In genomic region chr14:21066882-21067502, GRCh38 we compare ENCODE assay signal across 13 cellular contexts. TPM values are rescaled to one million over a fixed set of nuclear protein-coding genes. Genes with fewer than 3 reads are reported as not detected.
DNase-seq lines count a peak whose midpoint lies in the region; TF ChIP-seq lines count a peak whose summit lies in the region.
"Had no signal": no experiment of that assay in that cellular context is flagged by ENCODE, and none has a peak within 500 bp of the region (broad histone marks: within the 10 kb centered on the region; RNA-seq: fewer than 3 reads in every experiment).

No MANE protein-coding gene starts in this region.

- peaks cover under 1% of the 10 kb centered on the region for H3K79me2 ChIP-seq in parathyroid adenoma

- H3K9ac ChIP-seq in parathyroid adenoma = no peak overlapping the region

- H2AFZ ChIP-seq in parathyroid adenoma = no peak overlapping the region

- no peak overlapping the region for H3K27ac ChIP-seq in parathyroid adenoma
- H3K27ac ChIP-seq: left lung, vagina had no signal

- H3K27me3 ChIP-seq in parathyroid adenoma (ENCODE audit: control insufficient read depth, insufficient read depth, low read length) (no peaks in the 10 kb centered on the region), MG63 (no peaks in the 10 kb centered on the region)
- H3K27me3 ChIP-seq: vagina had no signal

- DNase-seq in NCI-H345 (lab: John Stamatoyannopoulos, UW) = peak; percentile 33
- no peak for DNase-seq in NCI-H345 treated with DMSO at 0.1 percent for 48 hours (lab: John Stamatoyannopoulos, UW; ENCODE audit: unreplicated experiment)
- DNase-seq in NB4 (ENCODE audit: low read depth) = peak; percentile 31
- DNase-seq in astrocyte of the cerebellum (ENCODE audit: low read depth) = no peak
- DNase-seq in retina = no peak
- no peak for DNase-seq in activated gamma-delta T cell (lab: John Stamatoyannopoulos, UW)
- DNase-seq in MG63 = no peak
- DNase-seq: activated CD4-positive, alpha-beta T cell treated with anti-CD3 and anti-CD28 coated beads, Interleukin-2, amount 50 U/mL, for 4 hours; left lung had no signal

- H3K4me2 ChIP-seq in parathyroid adenoma (ENCODE audit: low read length) = no peak overlapping the region

- no peak for TF ChIP-seq POLR2A in NB4 (IDR thresholded peaks at IDR 0.05; ENCODE audit: extremely low read depth, insufficient read length)

- peaks cover 20% of the 10 kb centered on the region for H3K4me1 ChIP-seq in parathyroid adenoma

- in situ Hi-C loops in astrocyte of the cerebellum (cut with HindIII; ENCODE audit: low sequenced_read_pairs) = no loop called here

- TF ChIP-seq CTCF in NB4 (IDR thresholded peaks at IDR 0.05; ENCODE audit: low read depth, low read length) (peak; percentile 31), astrocyte of the cerebellum (IDR thresholded peaks at IDR 0.05; ENCODE audit: low read depth, low read length, missing control alignments) (peak; percentile 41), parathyroid adenoma (IDR thresholded peaks at IDR 0.05) (peak; percentile 16)

- H3K36me3 ChIP-seq in parathyroid adenoma (ENCODE audit: control insufficient read depth, insufficient read depth, low read length) (no peaks in the 10 kb centered on the region), MG63 (no peaks in the 10 kb centered on the region)
- H3K36me3 ChIP-seq: left lung, vagina had no signal

- H3K9me3 ChIP-seq in parathyroid adenoma (ENCODE audit: control insufficient read depth, low read length) = no peaks in the 10 kb centered on the region
- H3K9me3 ChIP-seq in MG63 = no peaks in the 10 kb centered on the region
- H3K9me3 ChIP-seq: left lung, vagina had no signal

- H3K4me3 ChIP-seq in NB4 (ENCODE audit: low read depth, low read length) (no peak overlapping the region), astrocyte of the cerebellum (ENCODE audit: low read depth, low read length) (no peak overlapping the region), parathyroid adenoma (ENCODE audit: low read depth, low read length) (no peak overlapping the region), MG63 (no peak overlapping the region)
- H3K4me3 ChIP-seq: left lung, vagina had no signal

RNA-seq across cellular contexts. Expression of gene ARHGEF40, which starts 3.1 kb away (rescaled TPM):
- 9.1 and 10.0 TPM in 2 replicates for total RNA-seq in MG63 (2014; rRNA removed; shearing (Covaris generic); ENCODE audit: low replicate concordance)

RNA-seq across cellular contexts. Expression of gene RNASE8, which starts 9.4 kb away (rescaled TPM):
- not detected in 2 replicates for total RNA-seq in MG63 (2014; rRNA removed; shearing (Covaris generic); ENCODE audit: low replicate concordance)
- total RNA-seq: H4, left lung, LHCN-M2, vagina had no signal

RNA-seq across cellular contexts. Expression of gene RNASE7, which starts 24.8 kb away (rescaled TPM):
- total RNA-seq in MG63 (2014; rRNA removed; shearing (Covaris generic); ENCODE audit: low replicate concordance) = not detected in 2 replicates
- total RNA-seq: H4, left lung, LHCN-M2 had no signal

RNA-seq across cellular contexts. Expression of gene ZNF219, which starts 31.5 kb away (rescaled TPM):
- total RNA-seq in MG63 (2014; rRNA removed; shearing (Covaris generic); ENCODE audit: low replicate concordance) = 14.4 and 33.3 TPM in 2 replicates

RNA-seq across cellular contexts. Expression of gene RNASE13, which starts 32.4 kb away (rescaled TPM):
- total RNA-seq in MG63 (2014; rRNA removed; shearing (Covaris generic); ENCODE audit: low replicate concordance) = not detected in 2 replicates
- total RNA-seq: H4, left lung, LHCN-M2, vagina had no signal

Comparison
In these comparisons a context has a peak if more than half of its experiments do, and no peak if none do; other contexts are left out.
1. DNase-seq: peak in NCI-H345 (single experiment) and NB4 (single experiment); none in NCI-H345 treated with DMSO at 0.1 percent for 48 hours (single experiment), astrocyte of the cerebellum (single experiment), retina (single experiment), activated gamma-delta T cell (single experiment) and MG63 (single experiment).
2. Peak in every context shown above with its lines, with median percentiles within 50 percentile points of each other: CTCF ChIP-seq.